ENCODE assay signal across 11 cellular contexts in genomic region chr12:104519190-104519857, GRCh38.
DNase-seq lines count a peak whose midpoint lies in the region; ATAC-seq and TF ChIP-seq lines count a peak whose summit lies in the region.
"Had no signal": no experiment of that assay in that cellular context is flagged by ENCODE, and none has a peak within 500 bp of the region (broad histone marks: within the 10 kb centered on the region; RNA-seq: fewer than 3 reads in every experiment).

No MANE protein-coding gene starts in this region.

- no peaks in the 10 kb centered on the region for H3K9me3 Mint-ChIP-seq in activated T-cell treated with anti-CD3 and anti-CD28 coated beads, Interleukin-2, amount 50 U/mL, for 24 hours
- no peaks in the 10 kb centered on the region for H3K9me3 Mint-ChIP-seq in T-helper 1 cell treated with Interleukin-12 subunit alpha and Interleukin-12 subunit beta and Interleukin-4 antibody, amounts not matched to agents 30 μg/mL and 1 μg/mL, for 36 hours
- no peaks in the 10 kb centered on the region for H3K9me3 Mint-ChIP-seq in stimulated activated naive CD8-positive, alpha-beta T cell treated with anti-CD3 and anti-CD28 coated beads, Interleukin-15, Interleukin-2, amounts not matched to agents 100 ng/mL and 50 ng/mL, for 24 hours

- peaks cover 86% of the 10 kb centered on the region for H3K4me1 Mint-ChIP-seq in activated T-cell treated with anti-CD3 and anti-CD28 coated beads, Interleukin-2, amount 50 U/mL, for 24 hours (ENCODE audit: low read depth)
- peaks cover 83% of the 10 kb centered on the region for H3K4me1 Mint-ChIP-seq in T-helper 1 cell treated with Interleukin-12 subunit alpha and Interleukin-12 subunit beta and Interleukin-4 antibody, amounts not matched to agents 30 μg/mL and 1 μg/mL, for 36 hours (ENCODE audit: low read depth)
- H3K4me1 Mint-ChIP-seq in stimulated activated naive CD8-positive, alpha-beta T cell treated with anti-CD3 and anti-CD28 coated beads, Interleukin-15, Interleukin-2, amounts not matched to agents 100 ng/mL and 50 ng/mL, for 24 hours (ENCODE audit: low read depth), result peaks cover 79% of the 10 kb centered on the region

- DNase-seq in activated T-cell treated with anti-CD3 and anti-CD28 coated beads for 4 hours (peak; percentile 6), DMS 273 (lab: John Stamatoyannopoulos, UW; ENCODE audit: unreplicated experiment) (no peak), GM13977 (ENCODE audit: low spot score) (no peak)
- DNase-seq in activated T-cell treated with anti-CD3 and anti-CD28 coated beads, Interleukin-2, amount 50 U/mL, for 24 hours, result no peak
- peak; percentile 31 to 37 (median 36) for DNase-seq in effector memory CD4-positive, alpha-beta T cell
- DNase-seq: cortex of kidney, right lobe of liver, Right ventricle myocardium superior had no signal

- H3K27ac Mint-ChIP-seq in activated T-cell treated with anti-CD3 and anti-CD28 coated beads, Interleukin-2, amount 50 U/mL, for 24 hours, result no peak overlapping the region
- H3K27ac Mint-ChIP-seq in T-helper 1 cell treated with Interleukin-12 subunit alpha and Interleukin-12 subunit beta and Interleukin-4 antibody, amounts not matched to agents 30 μg/mL and 1 μg/mL, for 36 hours, result peak overlapping the region; percentile 29
- H3K27ac Mint-ChIP-seq in stimulated activated naive CD8-positive, alpha-beta T cell treated with anti-CD3 and anti-CD28 coated beads, Interleukin-15, Interleukin-2, amounts not matched to agents 100 ng/mL and 50 ng/mL, for 24 hours, result peak overlapping the region; percentile 43

- no peak for TF ChIP-seq CTCF in GM13977 (IDR thresholded peaks at IDR 0.05; ENCODE audit: extremely low read depth, insufficient read depth, missing control alignments)

- H3K4me3 Mint-ChIP-seq in activated T-cell treated with anti-CD3 and anti-CD28 coated beads, Interleukin-2, amount 50 U/mL, for 24 hours, result no peak overlapping the region
- no peak overlapping the region for H3K4me3 Mint-ChIP-seq in T-helper 1 cell treated with Interleukin-12 subunit alpha and Interleukin-12 subunit beta and Interleukin-4 antibody, amounts not matched to agents 30 μg/mL and 1 μg/mL, for 36 hours
- H3K4me3 Mint-ChIP-seq in stimulated activated naive CD8-positive, alpha-beta T cell treated with anti-CD3 and anti-CD28 coated beads, Interleukin-15, Interleukin-2, amounts not matched to agents 100 ng/mL and 50 ng/mL, for 24 hours, result peak overlapping the region; percentile 36

- H3K4me1 ChIP-seq in effector memory CD4-positive, alpha-beta T cell (ENCODE audit: control insufficient read depth, insufficient read depth, low read length, poor library complexity, severe bottlenecking), result peaks cover 30% of the 10 kb centered on the region
- H3K4me1 ChIP-seq: right lobe of liver had no signal

- H3K27me3 ChIP-seq in effector memory CD4-positive, alpha-beta T cell (replicated peaks; ENCODE audit: control insufficient read depth, insufficient read depth, low read length, poor library complexity, severe bottlenecking), result no peaks in the 10 kb centered on the region
- H3K27me3 ChIP-seq: right lobe of liver had no signal

- in situ Hi-C loops in GM13977 (cut with MboI; ENCODE audit: low pct_unique_long_range_greater_than_20kb, low sequenced_read_pairs, unreplicated experiment), result no loop called here

- no peaks in the 10 kb centered on the region for H3K9me3 ChIP-seq in effector memory CD4-positive, alpha-beta T cell (ENCODE audit: control insufficient read depth, low read length)
- H3K9me3 ChIP-seq: right lobe of liver had no signal

- no peak for ATAC-seq in GM21528 (IDR thresholded peaks at IDR 0.05; ENCODE audit: low FRiP score, unreplicated experiment)
- ATAC-seq: right lobe of liver had no signal

- no peak overlapping the region for H3K4me3 ChIP-seq in effector memory CD4-positive, alpha-beta T cell (ENCODE audit: insufficient read depth, low read depth, low read length, poor library complexity, severe bottlenecking)
- H3K4me3 ChIP-seq: right lobe of liver had no signal

- no peaks in the 10 kb centered on the region for H3K36me3 ChIP-seq in effector memory CD4-positive, alpha-beta T cell (ENCODE audit: control insufficient read depth, insufficient read depth, low read length)
- H3K36me3 ChIP-seq: right lobe of liver had no signal

- H3K27ac ChIP-seq in effector memory CD4-positive, alpha-beta T cell (ENCODE audit: insufficient read depth, low read length, poor library complexity, severe bottlenecking), result no peak overlapping the region
- H3K27ac ChIP-seq: right lobe of liver had no signal

- no peaks in the 10 kb centered on the region for H3K36me3 Mint-ChIP-seq in activated T-cell treated with anti-CD3 and anti-CD28 coated beads, Interleukin-2, amount 50 U/mL, for 24 hours (ENCODE audit: low read depth)
- H3K36me3 Mint-ChIP-seq in T-helper 1 cell treated with Interleukin-12 subunit alpha and Interleukin-12 subunit beta and Interleukin-4 antibody, amounts not matched to agents 30 μg/mL and 1 μg/mL, for 36 hours (ENCODE audit: low read depth), result peaks cover 10% of the 10 kb centered on the region
- H3K36me3 Mint-ChIP-seq in stimulated activated naive CD8-positive, alpha-beta T cell treated with anti-CD3 and anti-CD28 coated beads, Interleukin-15, Interleukin-2, amounts not matched to agents 100 ng/mL and 50 ng/mL, for 24 hours (ENCODE audit: low read depth), result peaks cover 7% of the 10 kb centered on the region

- H3K27me3 Mint-ChIP-seq in activated T-cell treated with anti-CD3 and anti-CD28 coated beads, Interleukin-2, amount 50 U/mL, for 24 hours, result no peaks in the 10 kb centered on the region
- H3K27me3 Mint-ChIP-seq in T-helper 1 cell treated with Interleukin-12 subunit alpha and Interleukin-12 subunit beta and Interleukin-4 antibody, amounts not matched to agents 30 μg/mL and 1 μg/mL, for 36 hours (ENCODE audit: low read depth), result no peaks in the 10 kb centered on the region
- H3K27me3 Mint-ChIP-seq in stimulated activated naive CD8-positive, alpha-beta T cell treated with anti-CD3 and anti-CD28 coated beads, Interleukin-15, Interleukin-2, amounts not matched to agents 100 ng/mL and 50 ng/mL, for 24 hours, result no peaks in the 10 kb centered on the region

Comparison
In these comparisons a context has a peak if more than half of its experiments do, and no peak if none do; other contexts are left out.
1. DNase-seq: peak in activated T-cell treated with anti-CD3 and anti-CD28 coated beads for 4 hours (single experiment) and effector memory CD4-positive, alpha-beta T cell (3 of 3); none in activated T-cell treated with anti-CD3 and anti-CD28 coated beads, Interleukin-2, amount 50 U/mL, for 24 hours (single experiment), DMS 273 (single experiment) and GM13977 (single experiment).